ENCODE assay signal across 13 cellular contexts in genomic region chr18:51425889-51426288, GRCh38.
DNase-seq lines count a peak whose midpoint lies in the region; ATAC-seq and TF ChIP-seq lines count a peak whose summit lies in the region.
"Had no signal": no experiment of that assay in that cellular context is flagged by ENCODE, and none has a peak within 500 bp of the region (broad histone marks: within the 10 kb centered on the region; RNA-seq: fewer than 3 reads in every experiment).

No MANE protein-coding gene starts in this region.

- H3K36me3 Mint-ChIP-seq in activated CD4-positive, alpha-beta T cell treated with anti-CD3 and anti-CD28 coated beads, Interleukin-2, amount 10 ng/mL, durations not matched to agents 24 days and 14 days (ENCODE audit: low read depth), result no peaks in the 10 kb centered on the region
- H3K36me3 Mint-ChIP-seq: immature natural killer cell had no signal

- ATAC-seq in GM21619 (IDR thresholded peaks at IDR 0.05; ENCODE audit: unreplicated experiment), result peak; percentile 64
- ATAC-seq in HG03558 (IDR thresholded peaks at IDR 0.05; ENCODE audit: extremely low read depth, unreplicated experiment), result peak; percentile 26
- ATAC-seq in sciatic nerve, result peak; percentile 38

- no peak overlapping the region for H3K4me3 Mint-ChIP-seq in activated CD4-positive, alpha-beta T cell treated with anti-CD3 and anti-CD28 coated beads, Interleukin-2, amount 10 ng/mL, durations not matched to agents 24 days and 14 days
- H3K4me3 Mint-ChIP-seq: neural crest cell had no signal

- peaks cover 2% of the 10 kb centered on the region for H3K27me3 Mint-ChIP-seq in activated CD4-positive, alpha-beta T cell treated with anti-CD3 and anti-CD28 coated beads, Interleukin-2, amount 10 ng/mL, durations not matched to agents 24 days and 14 days

- no peak for TF ChIP-seq POLR2A in lower leg skin (IDR thresholded peaks at IDR 0.05)

- DNase-seq in activated CD4-positive, alpha-beta T cell treated with anti-CD3 and anti-CD28 coated beads, Interleukin-2, amount 10 ng/mL, durations not matched to agents 24 days and 14 days, result no peak
- DNase-seq in activated CD4-positive, alpha-beta T cell treated with anti-CD3 and anti-CD28 coated beads, Interleukin-2, amount 50 U/mL, for 4 hours, result no peak
- no peak for DNase-seq in sciatic nerve (ENCODE audit: low spot score)
- no peak for DNase-seq in NCI-H1092 treated with DMSO at 0.1 percent for 48 hours (lab: John Stamatoyannopoulos, UW)
- no peak for DNase-seq in lower leg skin (ENCODE audit: low spot score in 2 of 2)
- DNase-seq in HPDE6-E6E7 (ENCODE audit: extremely low spot score), result no peak
- DNase-seq: ACHN; immature natural killer cell; stimulated activated CD4-positive, alpha-beta T cell treated with anti-CD3 and anti-CD28 coated beads, Interleukin-12 subunit alpha, Interleukin-12 subunit beta, amount 100 ng/mL, for 4 hours had no signal

- 50 to 53% methylated on average over 3 of the region's 3 CpGs for WGBS in lower leg skin, 2 donors

- no peak overlapping the region for H3K4me3 ChIP-seq in lower leg skin (ENCODE audit: low read depth, poor library complexity, severe bottlenecking)
- H3K4me3 ChIP-seq: SK-N-MC had no signal

- H3K27ac Mint-ChIP-seq in activated CD4-positive, alpha-beta T cell treated with anti-CD3 and anti-CD28 coated beads, Interleukin-2, amount 10 ng/mL, durations not matched to agents 24 days and 14 days, result peak overlapping the region; percentile 25
- H3K27ac Mint-ChIP-seq: immature natural killer cell had no signal

- peaks cover 6% of the 10 kb centered on the region for H3K9me3 Mint-ChIP-seq in activated CD4-positive, alpha-beta T cell treated with anti-CD3 and anti-CD28 coated beads, Interleukin-2, amount 10 ng/mL, durations not matched to agents 24 days and 14 days

- intact Hi-C loops in activated CD4-positive, alpha-beta T cell treated with anti-CD3 and anti-CD28 coated beads, Interleukin-2, amount 10 ng/mL, durations not matched to agents 24 days and 14 days (cut with micrococcal nuclease), result no loop called here
- intact Hi-C loops in sciatic nerve (cut with DNase I) (no loop called here), lower leg skin (cut with DNase I; ENCODE audit: low total_unique reads) (no loop called here)

- peaks cover 7% of the 10 kb centered on the region for H3K4me1 Mint-ChIP-seq in activated CD4-positive, alpha-beta T cell treated with anti-CD3 and anti-CD28 coated beads, Interleukin-2, amount 10 ng/mL, durations not matched to agents 24 days and 14 days
- H3K4me1 Mint-ChIP-seq: immature natural killer cell, neural crest cell had no signal

- TF ChIP-seq CTCF in lower leg skin (IDR thresholded peaks at IDR 0.05), result no peak
